Comparison of ENCODE assay signal across 16 cellular contexts in genomic region chr6:157093555-157093954, GRCh38.
"Had no signal": no experiment of that assay in that cellular context is flagged by ENCODE, and none has a peak within 500 bp of the region (broad histone marks: within the 10 kb centered on the region; RNA-seq: fewer than 3 reads in every experiment).

No MANE protein-coding gene starts in this region.

- ATAC-seq: activated T-cell treated with anti-CD3 and anti-CD28 coated beads, Interleukin-2, amount 50 U/mL, for 4 hours; SK-N-SH treated with all-trans-retinoic acid at 6 μM for 48 hours; T-cell had no signal

- H3K4me3 Mint-ChIP-seq: activated CD4-positive, alpha-beta memory T cell treated with anti-CD3 and anti-CD28 coated beads, Interleukin-2, amount 10 ng/mL, durations not matched to agents 7 days and 5 days; activated T-cell treated with anti-CD3 and anti-CD28 coated beads, Interleukin-2, amount 50 U/mL, for 4 hours; T-cell had no signal

- H3K27ac ChIP-seq: coronary artery, esophagus muscularis mucosa, neutrophil, parathyroid adenoma, thyroid gland had no signal

- H3K36me3 ChIP-seq: esophagus muscularis mucosa, thyroid gland had no signal

- H3K4me3 ChIP-seq: coronary artery, esophagus muscularis mucosa, thyroid gland had no signal

- H3K9ac ChIP-seq: parathyroid adenoma had no signal

- H3K27ac Mint-ChIP-seq: activated CD4-positive, alpha-beta memory T cell treated with anti-CD3 and anti-CD28 coated beads, Interleukin-2, amount 10 ng/mL, durations not matched to agents 7 days and 5 days had no signal

- DNase-seq: activated CD4-positive, alpha-beta memory T cell treated with anti-CD3 and anti-CD28 coated beads, Interleukin-2, amount 10 ng/mL, durations not matched to agents 7 days and 5 days; activated CD4-positive, alpha-beta T cell treated with anti-CD3 and anti-CD28 coated beads for 48 hours; activated CD4-positive, CD25-positive, alpha-beta regulatory T cell; activated effector memory CD4-positive, alpha-beta T cell treated with Interleukin-2 at 50 U/mL for 16 hours; activated naive CD4-positive, alpha-beta T cell treated with anti-CD3 and anti-CD28 coated beads, Interleukin-2, amount 50 U/mL, for 16 hours; activated T-cell treated with anti-CD3 and anti-CD28 coated beads, Interleukin-2, amount 50 U/mL, for 4 hours; aorta; stimulated activated naive CD4-positive, alpha-beta T cell treated with Interleukin-2 at 50 U/mL for 16 hours; T-cell; T-helper 9 cell had no signal

- H2AFZ ChIP-seq: parathyroid adenoma had no signal

- H3K27me3 ChIP-seq: esophagus muscularis mucosa, neutrophil, thyroid gland had no signal

- H3K27me3 Mint-ChIP-seq: activated CD4-positive, alpha-beta memory T cell treated with anti-CD3 and anti-CD28 coated beads, Interleukin-2, amount 10 ng/mL, durations not matched to agents 7 days and 5 days; T-cell had no signal

- H3K9me3 ChIP-seq: esophagus muscularis mucosa, neutrophil, thyroid gland had no signal

- H3K9me3 Mint-ChIP-seq: activated CD4-positive, alpha-beta memory T cell treated with anti-CD3 and anti-CD28 coated beads, Interleukin-2, amount 10 ng/mL, durations not matched to agents 7 days and 5 days; activated T-cell treated with anti-CD3 and anti-CD28 coated beads, Interleukin-2, amount 50 U/mL, for 4 hours; T-cell had no signal
